ENCODE assay signal across 24 cellular contexts in the genomic region with DNA sequence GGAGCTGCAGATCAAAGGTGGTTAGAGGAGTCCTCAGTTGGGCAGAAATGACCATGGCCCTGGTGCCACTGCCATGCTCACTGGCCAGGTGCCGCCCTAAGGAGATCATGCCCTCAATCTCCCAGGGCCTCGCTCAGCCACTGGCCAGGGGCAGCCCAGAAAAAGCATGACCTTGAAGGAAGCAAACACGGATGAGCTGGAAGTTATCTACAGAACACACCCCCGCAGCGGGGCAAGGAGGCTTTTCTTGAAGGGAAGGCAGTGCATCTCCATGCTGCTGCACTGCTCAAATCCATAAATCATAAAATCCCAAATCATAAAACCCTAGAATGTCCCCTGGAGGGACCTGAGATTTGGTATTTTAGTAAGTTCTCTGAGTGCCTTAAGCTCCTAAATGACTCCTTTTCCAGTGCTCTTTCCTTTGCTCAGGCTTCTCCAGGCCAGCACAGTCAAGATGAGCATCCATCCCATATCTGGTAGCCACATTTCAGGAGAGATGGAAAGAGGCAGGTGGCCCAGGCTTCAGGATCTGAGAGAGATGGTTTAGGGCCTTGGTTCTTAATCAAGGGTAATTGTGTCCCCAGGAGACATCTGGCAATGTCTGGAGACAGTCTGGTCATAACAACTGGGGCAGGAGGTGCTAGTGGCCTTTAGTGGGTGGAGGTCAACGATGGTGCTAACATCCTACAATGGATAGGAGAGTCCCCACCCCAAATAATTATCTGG.
"Had no signal": no experiment of that assay in that cellular context is flagged by ENCODE, and none has a peak within 500 bp of the region (broad histone marks: within the 10 kb centered on the region; RNA-seq: fewer than 3 reads in every experiment).

No MANE protein-coding gene starts in this region.

- H3K4me1 Mint-ChIP-seq: memory B cell; natural killer cell; stimulated activated memory B cell treated with anti-CD40 and anti-IgM and Interleukin-4, amounts not matched to agents 10 μg/mL and 1 μg/mL and 100 μg/mL, for 72 hours had no signal

- H3K4me1 ChIP-seq: gastrocnemius medialis, lower lobe of right lung, psoas muscle, sigmoid colon, tibial nerve, upper lobe of left lung had no signal

- H3K36me3 Mint-ChIP-seq: memory B cell; natural killer cell; stimulated activated memory B cell treated with anti-CD40 and anti-IgM and Interleukin-4, amounts not matched to agents 10 μg/mL and 1 μg/mL and 100 μg/mL, for 72 hours had no signal

- H3K27ac ChIP-seq: coronary artery, epithelial cell of prostate, gastrocnemius medialis, lower lobe of right lung, ovary, psoas muscle, sigmoid colon, thoracic aorta, tibial nerve, upper lobe of left lung had no signal

- H3K9me3 ChIP-seq: gastrocnemius medialis, lower lobe of right lung, ovary, psoas muscle, thoracic aorta had no signal

- H3K27ac Mint-ChIP-seq: effector memory CD8-positive, alpha-beta T cell; memory B cell; natural killer cell; stimulated activated memory B cell treated with anti-CD40 and anti-IgM and Interleukin-4, amounts not matched to agents 10 μg/mL and 1 μg/mL and 100 μg/mL, for 72 hours had no signal

- H3K4me3 Mint-ChIP-seq: effector memory CD8-positive, alpha-beta T cell; memory B cell; natural killer cell; stimulated activated memory B cell treated with anti-CD40 and anti-IgM and Interleukin-4, amounts not matched to agents 10 μg/mL and 1 μg/mL and 100 μg/mL, for 72 hours had no signal

- H3K36me3 ChIP-seq: gastrocnemius medialis, lower lobe of right lung, ovary, sigmoid colon, thoracic aorta, tibial nerve, upper lobe of left lung had no signal

- H3K9me3 Mint-ChIP-seq: effector memory CD8-positive, alpha-beta T cell; natural killer cell had no signal

- DNase-seq: dermis blood vessel endothelial cell; effector memory CD8-positive, alpha-beta T cell; foreskin fibroblast; gastrocnemius medialis; head of caudate nucleus; left ventricle myocardium superior; lower lobe of right lung; natural killer cell; occipital lobe; ovary; posterior cingulate gyrus; psoas muscle; right cardiac atrium; sigmoid colon; stimulated activated CD4-positive, alpha-beta T cell treated with anti-CD3 and anti-CD28 coated beads, Interleukin-2, amount 100 ng/mL, for 24 hours; stimulated activated CD4-positive, alpha-beta T cell treated with anti-CD3 and anti-CD28 coated beads, Interleukin-4, amount 100 ng/mL, for 24 hours; stimulated activated naive CD8-positive, alpha-beta T cell treated with anti-CD3 and anti-CD28 coated beads, Interleukin-15, Interleukin-2, amounts not matched to agents 100 U/mL and 50 U/mL, for 24 hours; upper lobe of left lung had no signal

- H3K27me3 ChIP-seq: ovary, tibial nerve, upper lobe of left lung had no signal

- H3K4me3 ChIP-seq: coronary artery, gastrocnemius medialis, lower lobe of right lung, ovary, psoas muscle, sigmoid colon, thoracic aorta, tibial nerve, upper lobe of left lung had no signal
